Comparison of ENCODE assay signal across 8 cellular contexts in genomic region chr9:33473643-33474352, GRCh38. TPM values are rescaled to one million over a fixed set of nuclear protein-coding genes. Genes with fewer than 3 reads are reported as not detected.
A peak's percentile ranks its signal among the peaks of the same experiment; 100 is the strongest.
DNase-seq lines count a peak whose midpoint lies in the region; ATAC-seq and TF ChIP-seq lines count a peak whose summit lies in the region.

Gene NOL6 (minus strand): TSS chr9:33473924. CDS start chr9:33473842, 82 bp downstream.

- H3K27me3 Mint-ChIP-seq in dendritic cell treated with granulocyte-macrophage colony-stimulating factor and Interleukin-4, amounts not matched to agents 40 ng/mL and 50 ng/mL, for 4 days: no peaks in the 10 kb centered on the region

- TF ChIP-seq CTCF in C4-2B (conservative IDR thresholded peaks at IDR 0.05): no peak

- peak within 1 kb of the TSS; percentile 70 for H3K27ac ChIP-seq in C4-2B

- H3K4me3 Mint-ChIP-seq in dendritic cell treated with granulocyte-macrophage colony-stimulating factor and Interleukin-4, amounts not matched to agents 40 ng/mL and 50 ng/mL, for 4 days: peak within 1 kb of the TSS; percentile 89

- DNase-seq in NCI-H774 (lab: John Stamatoyannopoulos, UW) (peak; percentile 97), left lobe of liver (ENCODE audit: low spot score) (peak; percentile 98)
- DNase-seq in activated CD4-positive, alpha-beta T cell treated with anti-CD3 and anti-CD28 coated beads, Interleukin-2, amount 50 U/mL, for 4 hours: peak; percentile 98 to 99
- peak; percentile 98 for DNase-seq in stimulated activated CD4-positive, alpha-beta T cell treated with anti-CD3 and anti-CD28 coated beads, Interleukin-2, amount 100 ng/mL, for 4 hours (ENCODE audit: low read depth)

- ATAC-seq in GM19395 (IDR thresholded peaks at IDR 0.05; ENCODE audit: unreplicated experiment): peak; percentile 100
- peak; percentile 98 for ATAC-seq in HG03565 (IDR thresholded peaks at IDR 0.05; ENCODE audit: unreplicated experiment)
- peak; percentile 99 for ATAC-seq in left lobe of liver

- peaks cover 19% of the 10 kb centered on the region for H3K4me1 Mint-ChIP-seq in dendritic cell treated with granulocyte-macrophage colony-stimulating factor and Interleukin-4, amounts not matched to agents 40 ng/mL and 50 ng/mL, for 4 days (ENCODE audit: low read depth)

- H3K36me3 Mint-ChIP-seq in dendritic cell treated with granulocyte-macrophage colony-stimulating factor and Interleukin-4, amounts not matched to agents 40 ng/mL and 50 ng/mL, for 4 days (ENCODE audit: low read depth): peaks cover 49% of the 10 kb centered on the region

- peak within 1 kb of the TSS; percentile 84 for H3K27ac Mint-ChIP-seq in dendritic cell treated with granulocyte-macrophage colony-stimulating factor and Interleukin-4, amounts not matched to agents 40 ng/mL and 50 ng/mL, for 4 days

- intact Hi-C loops in dendritic cell treated with granulocyte-macrophage colony-stimulating factor and Interleukin-4, amounts not matched to agents 40 ng/mL and 50 ng/mL, for 4 days (cut with micrococcal nuclease): loop anchor here (10.0 kb wide), 1 partner anchor 179 kb away; the partner anchor contains the start of gene NFX1

- no peaks in the 10 kb centered on the region for H3K9me3 Mint-ChIP-seq in dendritic cell treated with granulocyte-macrophage colony-stimulating factor and Interleukin-4, amounts not matched to agents 40 ng/mL and 50 ng/mL, for 4 days

RNA-seq across cellular contexts. Expression of gene NOL6, which starts in this region (rescaled TPM):
- total RNA-seq in left lobe of liver: 15.3 TPM

Comparison
In these comparisons a context has a peak if more than half of its experiments do, and no peak if none do; other contexts are left out.
1. Peak in every context shown above with its lines: DNase-seq, ATAC-seq and H3K27ac ChIP-seq.